ENCODE assay signal across 1 cellular context in genomic region chr16:15093940-15094827, GRCh38.
A peak's percentile ranks its signal among the peaks of the same experiment; 100 is the strongest.
TF ChIP-seq lines count a peak whose summit lies in the region.
"Not testable (repeated sequence)": the region's sequence is repeated elsewhere in the genome, so short reads cannot be mapped to it uniquely, and the experiment has no call there.

TSS of gene RRN3 (minus strand) at chr16:15094272. CDS start at chr16:15094233, 39 bp downstream.

TF ChIP-seq in HepG2, 621 proteins besides CTCF, POLR2A, EP300 and RAD21 (continued from another document and continues in another):
- peak; percentile 16; the same call in 1 of the 2 replicates for TF ChIP-seq PATZ1 (CRISPR knock-in tag; IDR thresholded peaks at IDR 0.05)
- peak; percentile 78 for TF ChIP-seq ZNF335 (CRISPR knock-in tag; IDR thresholded peaks at IDR 0.05)
- TF ChIP-seq RERE (CRISPR knock-in tag; IDR thresholded peaks at IDR 0.05; ENCODE audit: low read depth) = peak; percentile 59; the same call in 1 of the 2 replicates
- TF ChIP-seq FOXP1 (IDR thresholded peaks at IDR 0.05); CBX2 (IDR thresholded peaks at IDR 0.05; ENCODE audit: low read depth, low read length): not testable (repeated sequence)
- TF ChIP-seq FOXP1 (CRISPR knock-in tag; IDR thresholded peaks at IDR 0.05) = peak; percentile 1; the same call in 1 of the 2 replicates
- TF ChIP-seq PHF5A (CRISPR knock-in tag; IDR thresholded peaks at IDR 0.05; ENCODE audit: low read depth, unreplicated experiment) = peak; percentile 86
- peak; percentile 84; the same call in 1 of the 2 replicates for TF ChIP-seq ARID5B (CRISPR knock-in tag; IDR thresholded peaks at IDR 0.05)
- peak; percentile 85 for TF ChIP-seq HMG20B (CRISPR knock-in tag; conservative IDR thresholded peaks at IDR 0.05)
- peak; percentile 83; the same call in 1 of the 2 replicates for TF ChIP-seq CBX5 (CRISPR knock-in tag; IDR thresholded peaks at IDR 0.05; ENCODE audit: borderline replicate concordance)
- peak; percentile 76; the same call in 1 of the 2 replicates for TF ChIP-seq PAX8 (CRISPR knock-in tag; IDR thresholded peaks at IDR 0.05; ENCODE audit: borderline replicate concordance)
- peak; percentile 80; the same call in 1 of the 2 replicates for TF ChIP-seq CBX2 (CRISPR knock-in tag; IDR thresholded peaks at IDR 0.05; ENCODE audit: low read depth)
- TF ChIP-seq MEF2D (CRISPR knock-in tag; IDR thresholded peaks at IDR 0.05) = peak; percentile 95
- peak; percentile 95 for TF ChIP-seq ZNF589 (CRISPR knock-in tag; conservative IDR thresholded peaks at IDR 0.05)
- peak; percentile 99 for TF ChIP-seq ZNF501 (CRISPR knock-in tag; IDR thresholded peaks at IDR 0.05)
- TF ChIP-seq HOXA9 (CRISPR knock-in tag; IDR thresholded peaks at IDR 0.05; ENCODE audit: borderline replicate concordance) = peak; percentile 64
- TF ChIP-seq ZNF564 (CRISPR knock-in tag; IDR thresholded peaks at IDR 0.05) = peak; percentile 87
- peak; percentile 95; the same call in 1 of the 2 replicates for TF ChIP-seq ZNF766 (CRISPR knock-in tag; IDR thresholded peaks at IDR 0.05; ENCODE audit: borderline replicate concordance)
- TF ChIP-seq ELF4 (CRISPR knock-in tag; IDR thresholded peaks at IDR 0.05; ENCODE audit: borderline replicate concordance) = peak; percentile 89; the same call in 1 of the 2 replicates
- TF ChIP-seq CEBPG (CRISPR knock-in tag; IDR thresholded peaks at IDR 0.05) = peak; percentile 91
- peak; percentile 96 for TF ChIP-seq ZFY (CRISPR knock-in tag; IDR thresholded peaks at IDR 0.05)
- TF ChIP-seq FOXC1 (CRISPR knock-in tag; IDR thresholded peaks at IDR 0.05; ENCODE audit: borderline replicate concordance) = peak; percentile 81
- peak; percentile 95 for TF ChIP-seq ZNF124 (CRISPR knock-in tag; IDR thresholded peaks at IDR 0.05)
- TF ChIP-seq TFAP4 (IDR thresholded peaks at IDR 0.05; ENCODE audit: borderline replicate concordance, low read depth) = peak; percentile 33; the same call in 1 of the 2 replicates
- TF ChIP-seq ARNT2 (CRISPR knock-in tag; IDR thresholded peaks at IDR 0.05; ENCODE audit: low read depth) = peak; percentile 95
- TF ChIP-seq HMGXB3 (CRISPR knock-in tag; IDR thresholded peaks at IDR 0.05; ENCODE audit: borderline replicate concordance) = peak; percentile 96
- TF ChIP-seq ZNF354B (CRISPR knock-in tag; IDR thresholded peaks at IDR 0.05) = peak; percentile 93; the same call in 1 of the 2 replicates
- peak; percentile 83 for TF ChIP-seq ZC3H13 (CRISPR knock-in tag; IDR thresholded peaks at IDR 0.05)
- peak; percentile 97 for TF ChIP-seq U2AF1 (optimal IDR thresholded peaks at IDR 0.05; ENCODE audit: low read depth, low read length)
- peak; percentile 99 for TF ChIP-seq KAT7 (CRISPR knock-in tag; IDR thresholded peaks at IDR 0.05; ENCODE audit: borderline replicate concordance)
- TF ChIP-seq ZNF775 (CRISPR knock-in tag; IDR thresholded peaks at IDR 0.05; ENCODE audit: borderline replicate concordance) = peak; percentile 84; the same call in 1 of the 2 replicates
- peak; percentile 88 for TF ChIP-seq KLF6 (CRISPR knock-in tag; IDR thresholded peaks at IDR 0.05)
- TF ChIP-seq ZNF788 (CRISPR knock-in tag; IDR thresholded peaks at IDR 0.05; ENCODE audit: borderline replicate concordance) = peak; percentile 98
- TF ChIP-seq NFKB2 (CRISPR knock-in tag; IDR thresholded peaks at IDR 0.05; ENCODE audit: borderline replicate concordance) = peak; percentile 94; the same call in 1 of the 2 replicates
- TF ChIP-seq GABPA (IDR thresholded peaks at IDR 0.05; ENCODE audit: low read depth, low read length) = peak; percentile 81
- peak; percentile 96 for TF ChIP-seq GABPA (CRISPR knock-in tag; IDR thresholded peaks at IDR 0.05; ENCODE audit: low read depth)
- peak; percentile 72; the same call in 1 of the 2 replicates for TF ChIP-seq KDM5A (IDR thresholded peaks at IDR 0.05; ENCODE audit: borderline replicate concordance, low read length)
- TF ChIP-seq NFRKB (IDR thresholded peaks at IDR 0.05) = peak; percentile 77
- TF ChIP-seq THYN1 (CRISPR knock-in tag; IDR thresholded peaks at IDR 0.05; ENCODE audit: borderline replicate concordance, low read depth) = 0 out of 2 replicates have a peak, but pooled peaks have one; percentile 40
- 0 out of 2 replicates have a peak, but pooled peaks have one; percentile 58 for TF ChIP-seq ZNF468 (CRISPR knock-in tag; IDR thresholded peaks at IDR 0.05)
- 0 out of 2 replicates have a peak, but pooled peaks have one; percentile 57 for TF ChIP-seq ZNF790 (CRISPR knock-in tag; IDR thresholded peaks at IDR 0.05; ENCODE audit: borderline replicate concordance)
- peak; percentile 77 for TF ChIP-seq MED1 (CRISPR knock-in tag; IDR thresholded peaks at IDR 0.05)
- 0 out of 2 replicates have a peak, but pooled peaks have one; percentile 85 for TF ChIP-seq CC2D1A (CRISPR knock-in tag; IDR thresholded peaks at IDR 0.05)
- peak; percentile 77 for TF ChIP-seq ATF1 (CRISPR knock-in tag; IDR thresholded peaks at IDR 0.05)
- peak; percentile 86 for TF ChIP-seq TGIF2 (CRISPR knock-in tag; IDR thresholded peaks at IDR 0.05)
- peak; percentile 82; the same call in 1 of the 2 replicates for TF ChIP-seq ZNF674 (CRISPR knock-in tag; IDR thresholded peaks at IDR 0.05; ENCODE audit: low read depth)
- peak; percentile 87; the same call in 1 of the 2 replicates for TF ChIP-seq ZNF20 (CRISPR knock-in tag; IDR thresholded peaks at IDR 0.05)
- TF ChIP-seq PHF21A (CRISPR knock-in tag; IDR thresholded peaks at IDR 0.05) = peak; percentile 96
- TF ChIP-seq MZF1 (CRISPR knock-in tag; IDR thresholded peaks at IDR 0.05; ENCODE audit: borderline replicate concordance) = peak; percentile 88; the same call in 1 of the 2 replicates
- TF ChIP-seq ZNF180 (CRISPR knock-in tag; IDR thresholded peaks at IDR 0.05; ENCODE audit: borderline replicate concordance, low read depth) = peak; percentile 40; the same call in 1 of the 2 replicates
